Comparison of ENCODE assay signal across 1 cellular context in the genomic region with DNA sequence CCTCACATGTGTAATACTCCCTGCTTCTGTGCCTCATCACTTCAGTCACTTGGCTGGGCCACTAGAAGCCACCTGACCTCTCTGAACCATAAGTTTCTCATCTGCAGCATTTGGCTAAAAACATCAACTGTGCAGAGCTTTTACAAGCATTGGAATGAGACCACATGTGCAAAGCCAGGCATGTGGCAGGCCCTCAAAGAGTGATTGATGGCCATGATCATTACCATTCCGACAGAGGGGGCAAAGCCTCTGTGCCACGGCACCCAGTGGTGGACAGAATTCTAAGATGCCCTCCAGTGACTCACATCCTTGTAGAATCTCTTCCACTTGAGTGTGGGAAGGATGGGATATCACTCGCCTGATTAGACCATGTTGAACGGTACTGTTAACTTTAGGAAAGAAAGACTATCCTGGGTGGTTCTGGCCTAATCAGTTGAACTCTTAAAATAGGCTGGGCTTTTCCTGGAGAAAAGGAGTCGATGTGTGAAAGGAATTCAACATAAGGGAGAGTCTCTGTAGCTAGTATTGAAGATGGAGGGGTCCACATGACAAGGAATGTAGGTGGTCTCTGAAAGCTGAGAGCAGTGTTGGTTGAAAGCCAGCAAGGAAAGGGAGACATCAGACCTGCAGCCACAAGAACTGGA.
TF ChIP-seq lines count a peak whose summit lies in the region.

No MANE protein-coding gene starts in this region.

TF ChIP-seq in IMR-90, 13 proteins besides CTCF, POLR2A, EP300 and RAD21:
- TF ChIP-seq RFX5 (IDR thresholded peaks at IDR 0.05; ENCODE audit: low read depth, low read length) (no peak), CEBPB (IDR thresholded peaks at IDR 0.05; ENCODE audit: low read depth, low read length) (no peak), NFE2L2 (IDR thresholded peaks at IDR 0.05; ENCODE audit: low read depth, low read length) (no peak), CHD1 (IDR thresholded peaks at IDR 0.05; ENCODE audit: low read depth, low read length) (no peak), MAZ (IDR thresholded peaks at IDR 0.05; ENCODE audit: borderline replicate concordance, low read depth, low read length) (no peak), SMC3 (IDR thresholded peaks at IDR 0.05; ENCODE audit: low read depth, low read length) (no peak)
- TF ChIP-seq, protein P1, sequence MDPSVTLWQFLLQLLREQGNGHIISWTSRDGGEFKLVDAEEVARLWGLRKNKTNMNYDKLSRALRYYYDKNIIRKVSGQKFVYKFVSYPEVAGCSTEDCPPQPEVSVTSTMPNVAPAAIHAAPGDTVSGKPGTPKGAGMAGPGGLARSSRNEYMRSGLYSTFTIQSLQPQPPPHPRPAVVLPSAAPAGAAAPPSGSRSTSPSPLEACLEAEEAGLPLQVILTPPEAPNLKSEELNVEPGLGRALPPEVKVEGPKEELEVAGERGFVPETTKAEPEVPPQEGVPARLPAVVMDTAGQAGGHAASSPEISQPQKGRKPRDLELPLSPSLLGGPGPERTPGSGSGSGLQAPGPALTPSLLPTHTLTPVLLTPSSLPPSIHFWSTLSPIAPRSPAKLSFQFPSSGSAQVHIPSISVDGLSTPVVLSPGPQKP (IDR thresholded peaks at IDR 0.05; ENCODE audit: borderline replicate concordance, low read depth, low read length) = no peak
- TF ChIP-seq, protein P2, sequence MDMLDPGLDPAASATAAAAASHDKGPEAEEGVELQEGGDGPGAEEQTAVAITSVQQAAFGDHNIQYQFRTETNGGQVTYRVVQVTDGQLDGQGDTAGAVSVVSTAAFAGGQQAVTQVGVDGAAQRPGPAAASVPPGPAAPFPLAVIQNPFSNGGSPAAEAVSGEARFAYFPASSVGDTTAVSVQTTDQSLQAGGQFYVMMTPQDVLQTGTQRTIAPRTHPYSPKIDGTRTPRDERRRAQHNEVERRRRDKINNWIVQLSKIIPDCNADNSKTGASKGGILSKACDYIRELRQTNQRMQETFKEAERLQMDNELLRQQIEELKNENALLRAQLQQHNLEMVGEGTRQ (IDR thresholded peaks at IDR 0.05; ENCODE audit: low read depth, low read length) = no peak
